Comparison of ENCODE assay signal across 26 cellular contexts in the genomic region with DNA sequence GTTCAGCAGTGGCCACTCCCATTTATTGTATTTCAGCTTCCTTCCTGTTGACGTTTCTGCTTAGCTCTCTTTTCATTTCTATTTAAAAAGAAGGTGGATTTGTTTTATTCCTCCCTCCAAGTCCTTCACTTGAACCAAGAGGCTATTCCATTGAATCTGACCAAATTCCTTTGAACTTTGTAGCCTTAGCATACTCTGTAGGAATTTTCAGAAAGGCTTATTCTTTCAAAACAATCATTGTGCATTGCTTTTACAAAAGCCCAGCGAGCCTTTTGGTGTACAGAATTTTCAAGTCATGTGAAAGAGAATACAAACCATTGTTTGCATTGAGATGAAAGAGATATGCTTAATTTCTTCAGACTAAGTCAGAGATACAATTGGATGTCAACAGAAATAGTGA.
DNase-seq lines count a peak whose midpoint lies in the region; ATAC-seq and TF ChIP-seq lines count a peak whose summit lies in the region.
"Had no signal": no experiment of that assay in that cellular context is flagged by ENCODE, and none has a peak within 500 bp of the region (broad histone marks: within the 10 kb centered on the region; RNA-seq: fewer than 3 reads in every experiment).

No MANE protein-coding gene starts in this region.

- peaks cover 17% of the 10 kb centered on the region for H3K36me3 Mint-ChIP-seq in natural killer cell
- H3K36me3 Mint-ChIP-seq: type B pancreatic cell had no signal

- no peaks in the 10 kb centered on the region for H4K20me1 ChIP-seq in BLaER1

- no peak overlapping the region for H3K9ac ChIP-seq in BLaER1

- H3K4me1 ChIP-seq in BLaER1: peaks cover 41% of the 10 kb centered on the region
- H3K4me1 ChIP-seq: Caco-2 had no signal

- peaks cover 31% of the 10 kb centered on the region for H3K9me3 ChIP-seq in BLaER1
- H3K9me3 ChIP-seq: Caco-2 had no signal

- H3K27ac Mint-ChIP-seq in natural killer cell: peak overlapping the region; percentile 91 to 96
- H3K27ac Mint-ChIP-seq: activated CD4-positive, alpha-beta T cell treated with anti-CD3 and anti-CD28 coated beads for 36 hours; GM23338; HFFc6; stimulated activated naive B cell treated with anti-CD40 and anti-IgM and Interleukin-4, amounts not matched to agents 10 μg/mL and 1 μg/mL and 100 μg/mL, for 72 hours; T-helper 2 cell treated with Interferon-gamma antibody and Interleukin-4, amounts not matched to agents 5 μg/mL and 100 μg/mL, for 36 hours; type B pancreatic cell had no signal

- 0 out of 2 replicates have a peak overlapping the region, but pooled peaks have one; percentile 13 for H3K4me2 ChIP-seq in BLaER1
- H3K4me2 ChIP-seq: GM23338 had no signal

- TF ChIP-seq CTCF in 22Rv1 (IDR thresholded peaks at IDR 0.05) (no peak), VCaP (conservative IDR thresholded peaks at IDR 0.05) (no peak), natural killer cell (IDR thresholded peaks at IDR 0.05) (no peak), GM10266 (IDR thresholded peaks at IDR 0.05; ENCODE audit: control insufficient read depth, insufficient read depth, low read depth, missing control alignments) (no peak)

- ATAC-seq in natural killer cell: peak in 1 of 3 donors; percentile 16
- ATAC-seq: activated CD4-positive, alpha-beta T cell treated with anti-CD3 and anti-CD28 coated beads for 36 hours; Panc1; stimulated activated naive B cell treated with anti-CD40 and anti-IgM and Interleukin-4, amounts not matched to agents 10 μg/mL and 1 μg/mL and 100 μg/mL, for 72 hours had no signal

- H3K4me3 Mint-ChIP-seq in natural killer cell: peak overlapping the region; percentile 76
- H3K4me3 Mint-ChIP-seq: activated CD4-positive, alpha-beta T cell treated with anti-CD3 and anti-CD28 coated beads for 36 hours; GM23338; HFFc6; stimulated activated naive B cell treated with anti-CD40 and anti-IgM and Interleukin-4, amounts not matched to agents 10 μg/mL and 1 μg/mL and 100 μg/mL, for 72 hours; T-helper 2 cell treated with Interferon-gamma antibody and Interleukin-4, amounts not matched to agents 5 μg/mL and 100 μg/mL, for 36 hours; type B pancreatic cell had no signal

- H3K27me3 Mint-ChIP-seq in natural killer cell (ENCODE audit: low read depth in 2 of 2): peaks cover 0 to under 1% of the 10 kb centered on the region in 2 donors
- H3K27me3 Mint-ChIP-seq: type B pancreatic cell had no signal

- no peaks in the 10 kb centered on the region for H3K27me3 ChIP-seq in BLaER1
- H3K27me3 ChIP-seq: brain microvascular endothelial cell had no signal

- peaks cover 0 to 7% of the 10 kb centered on the region in 2 donors for H3K9me3 Mint-ChIP-seq in natural killer cell
- H3K9me3 Mint-ChIP-seq: activated T-helper 2 cell treated with anti-CD3 and anti-CD28 coated beads, Interferon-gamma antibody, Interleukin-2, Interleukin-4, amounts not matched to agents 10 μg/mL and 5 μg/mL and 100 μg/mL, durations not matched to agents 14 hours and 24 hours and 36 hours; HFFc6; T-helper 2 cell treated with Interferon-gamma antibody and Interleukin-4, amounts not matched to agents 5 μg/mL and 100 μg/mL, for 36 hours; type B pancreatic cell had no signal

- intact Hi-C loops in natural killer cell (cut with micrococcal nuclease): loop anchor here (1.0 to 10.0 kb wide), 8 partner anchors 10 to 1710 kb away; partner anchors contain the start of genes INSM1, RALGAPA2 and SEC23B

- peaks cover 45 to 46% of the 10 kb centered on the region in 2 donors for H3K4me1 Mint-ChIP-seq in natural killer cell
- H3K4me1 Mint-ChIP-seq: activated CD4-positive, alpha-beta T cell treated with anti-CD3 and anti-CD28 coated beads for 36 hours; stimulated activated naive B cell treated with anti-CD40 and anti-IgM and Interleukin-4, amounts not matched to agents 10 μg/mL and 1 μg/mL and 100 μg/mL, for 72 hours had no signal

- H3K4me3 ChIP-seq in BLaER1: no peak overlapping the region
- H3K4me3 ChIP-seq: GM23338 had no signal

- peak overlapping the region; percentile 42 for H3K27ac ChIP-seq in 22Rv1
- no peak overlapping the region for H3K27ac ChIP-seq in BLaER1
- H3K27ac ChIP-seq in VCaP: peak overlapping the region; percentile 69
- H3K27ac ChIP-seq: brain microvascular endothelial cell, C4-2B had no signal

- DNase-seq in natural killer cell (no peak), NAMALWA (ENCODE audit: low spot score) (no peak), GM10266 (ENCODE audit: extremely low spot score) (no peak)
- DNase-seq in stimulated activated CD4-positive, alpha-beta T cell treated with anti-CD3 and anti-CD28 coated beads, Interleukin-1b, Interleukin-23, amount 100 ng/mL, for 48 hours: no peak
- DNase-seq: activated CD4-positive, alpha-beta T cell treated with anti-CD3 and anti-CD28 coated beads for 36 hours; activated CD8-positive, alpha-beta memory T cell treated with anti-CD3 and anti-CD28 coated beads for 24 hours; activated naive CD4-positive, alpha-beta T cell treated with anti-CD3 and anti-CD28 coated beads, Interleukin-2, amount 50 U/mL, for 16 hours; activated T-cell treated with anti-CD3 and anti-CD28 coated beads for 4 hours; brain microvascular endothelial cell; Caco-2; HFFc6; islet precursor cell; NCI-H187; NCI-H526; occipital lobe; stimulated activated naive B cell treated with anti-CD40 and anti-IgM and Interleukin-4, amounts not matched to agents 10 μg/mL and 1 μg/mL and 100 μg/mL, for 72 hours; substantia nigra had no signal

- no peaks in the 10 kb centered on the region for H3K36me3 ChIP-seq in BLaER1
- H3K36me3 ChIP-seq: brain microvascular endothelial cell had no signal
